Comparison of ENCODE assay signal across 1 cellular context in the genomic region with DNA sequence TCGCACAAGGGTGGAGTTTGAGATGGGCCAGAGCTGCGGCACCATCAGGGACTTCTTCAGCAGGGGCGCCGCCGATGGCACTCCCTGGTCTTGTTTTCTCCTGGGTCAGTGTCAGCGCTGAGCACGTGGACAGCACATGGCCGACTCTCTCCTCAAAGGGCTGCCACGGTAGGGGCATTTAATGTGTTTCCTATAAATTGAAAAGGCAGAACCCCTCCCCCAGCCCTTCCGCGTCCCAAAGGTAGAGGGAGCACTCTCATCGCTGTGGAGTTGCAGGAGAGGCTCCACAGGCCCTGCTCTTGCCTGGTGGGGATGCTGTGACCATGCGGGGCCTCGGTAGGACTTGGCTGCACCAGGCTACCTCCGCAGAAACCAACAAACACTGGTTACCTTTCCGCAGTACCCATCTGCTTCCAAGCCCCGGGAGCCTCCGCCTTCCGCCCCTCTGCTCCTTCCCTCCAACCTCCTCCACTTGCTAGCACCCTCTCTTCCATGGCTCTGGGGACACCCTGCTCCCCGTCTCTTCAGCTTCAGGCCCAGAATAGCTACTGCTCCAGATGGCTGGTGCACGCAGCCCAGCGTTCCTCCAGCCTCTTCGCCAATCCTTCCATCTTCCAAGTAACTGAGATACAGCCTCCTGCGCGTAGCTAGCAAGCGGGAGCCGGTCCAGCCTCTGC.
A peak's percentile ranks its signal among the peaks of the same experiment; 100 is the strongest.
TF ChIP-seq lines count a peak whose summit lies in the region.

No MANE protein-coding gene starts in this region.

TF ChIP-seq in GM23338, 12 proteins besides CTCF, POLR2A, EP300 and RAD21:
- TF ChIP-seq, protein P1, sequence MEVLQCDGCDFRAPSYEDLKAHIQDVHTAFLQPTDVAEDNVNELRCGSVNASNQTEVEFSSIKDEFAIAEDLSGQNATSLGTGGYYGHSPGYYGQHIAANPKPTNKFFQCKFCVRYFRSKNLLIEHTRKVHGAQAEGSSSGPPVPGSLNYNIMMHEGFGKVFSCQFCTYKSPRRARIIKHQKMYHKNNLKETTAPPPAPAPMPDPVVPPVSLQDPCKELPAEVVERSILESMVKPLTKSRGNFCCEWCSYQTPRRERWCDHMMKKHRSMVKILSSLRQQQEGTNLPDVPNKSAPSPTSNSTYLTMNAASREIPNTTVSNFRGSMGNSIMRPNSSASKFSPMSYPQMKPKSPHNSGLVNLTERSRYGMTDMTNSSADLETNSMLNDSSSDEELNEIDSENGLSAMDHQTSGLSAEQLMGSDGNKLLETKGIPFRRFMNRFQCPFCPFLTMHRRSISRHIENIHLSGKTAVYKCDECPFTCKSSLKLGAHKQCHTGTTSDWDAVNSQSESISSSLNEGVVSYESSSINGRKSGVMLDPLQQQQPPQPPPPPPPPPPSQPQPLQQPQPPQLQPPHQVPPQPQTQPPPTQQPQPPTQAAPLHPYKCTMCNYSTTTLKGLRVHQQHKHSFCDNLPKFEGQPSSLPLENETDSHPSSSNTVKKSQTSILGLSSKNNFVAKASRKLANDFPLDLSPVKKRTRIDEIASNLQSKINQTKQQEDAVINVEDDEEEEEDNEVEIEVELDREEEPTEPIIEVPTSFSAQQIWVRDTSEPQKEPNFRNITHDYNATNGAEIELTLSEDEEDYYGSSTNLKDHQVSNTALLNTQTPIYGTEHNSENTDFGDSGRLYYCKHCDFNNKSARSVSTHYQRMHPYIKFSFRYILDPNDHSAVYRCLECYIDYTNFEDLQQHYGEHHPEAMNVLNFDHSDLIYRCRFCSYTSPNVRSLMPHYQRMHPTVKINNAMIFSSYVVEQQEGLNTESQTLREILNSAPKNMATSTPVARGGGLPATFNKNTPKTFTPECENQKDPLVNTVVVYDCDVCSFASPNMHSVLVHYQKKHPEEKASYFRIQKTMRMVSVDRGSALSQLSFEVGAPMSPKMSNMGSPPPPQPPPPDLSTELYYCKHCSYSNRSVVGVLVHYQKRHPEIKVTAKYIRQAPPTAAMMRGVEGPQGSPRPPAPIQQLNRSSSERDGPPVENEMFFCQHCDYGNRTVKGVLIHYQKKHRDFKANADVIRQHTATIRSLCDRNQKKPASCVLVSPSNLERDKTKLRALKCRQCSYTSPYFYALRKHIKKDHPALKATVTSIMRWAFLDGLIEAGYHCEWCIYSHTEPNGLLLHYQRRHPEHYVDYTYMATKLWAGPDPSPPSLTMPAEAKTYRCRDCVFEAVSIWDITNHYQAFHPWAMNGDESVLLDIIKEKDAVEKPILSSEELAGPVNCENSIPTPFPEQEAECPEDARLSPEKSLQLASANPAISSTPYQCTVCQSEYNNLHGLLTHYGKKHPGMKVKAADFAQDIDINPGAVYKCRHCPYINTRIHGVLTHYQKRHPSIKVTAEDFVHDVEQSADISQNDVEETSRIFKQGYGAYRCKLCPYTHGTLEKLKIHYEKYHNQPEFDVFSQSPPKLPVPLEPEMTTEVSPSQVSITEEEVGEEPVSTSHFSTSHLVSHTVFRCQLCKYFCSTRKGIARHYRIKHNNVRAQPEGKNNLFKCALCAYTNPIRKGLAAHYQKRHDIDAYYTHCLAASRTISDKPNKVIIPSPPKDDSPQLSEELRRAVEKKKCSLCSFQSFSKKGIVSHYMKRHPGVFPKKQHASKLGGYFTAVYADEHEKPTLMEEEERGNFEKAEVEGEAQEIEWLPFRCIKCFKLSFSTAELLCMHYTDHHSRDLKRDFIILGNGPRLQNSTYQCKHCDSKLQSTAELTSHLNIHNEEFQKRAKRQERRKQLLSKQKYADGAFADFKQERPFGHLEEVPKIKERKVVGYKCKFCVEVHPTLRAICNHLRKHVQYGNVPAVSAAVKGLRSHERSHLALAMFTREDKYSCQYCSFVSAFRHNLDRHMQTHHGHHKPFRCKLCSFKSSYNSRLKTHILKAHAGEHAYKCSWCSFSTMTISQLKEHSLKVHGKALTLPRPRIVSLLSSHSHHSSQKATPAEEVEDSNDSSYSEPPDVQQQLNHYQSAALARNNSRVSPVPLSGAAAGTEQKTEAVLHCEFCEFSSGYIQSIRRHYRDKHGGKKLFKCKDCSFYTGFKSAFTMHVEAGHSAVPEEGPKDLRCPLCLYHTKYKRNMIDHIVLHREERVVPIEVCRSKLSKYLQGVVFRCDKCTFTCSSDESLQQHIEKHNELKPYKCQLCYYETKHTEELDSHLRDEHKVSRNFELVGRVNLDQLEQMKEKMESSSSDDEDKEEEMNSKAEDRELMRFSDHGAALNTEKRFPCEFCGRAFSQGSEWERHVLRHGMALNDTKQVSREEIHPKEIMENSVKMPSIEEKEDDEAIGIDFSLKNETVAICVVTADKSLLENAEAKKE (CRISPR knock-in tag; IDR thresholded peaks at IDR 0.05): peak; percentile 63; the same call in 1 of the 2 replicates
- no peak for TF ChIP-seq EZH2 (IDR thresholded peaks at IDR 0.05; ENCODE audit: low read depth, unreplicated experiment)
- no peak for TF ChIP-seq ZNF331 (CRISPR knock-in tag; IDR thresholded peaks at IDR 0.05; ENCODE audit: low read depth)
